ENCODE assay signal across 8 cellular contexts in the genomic region with DNA sequence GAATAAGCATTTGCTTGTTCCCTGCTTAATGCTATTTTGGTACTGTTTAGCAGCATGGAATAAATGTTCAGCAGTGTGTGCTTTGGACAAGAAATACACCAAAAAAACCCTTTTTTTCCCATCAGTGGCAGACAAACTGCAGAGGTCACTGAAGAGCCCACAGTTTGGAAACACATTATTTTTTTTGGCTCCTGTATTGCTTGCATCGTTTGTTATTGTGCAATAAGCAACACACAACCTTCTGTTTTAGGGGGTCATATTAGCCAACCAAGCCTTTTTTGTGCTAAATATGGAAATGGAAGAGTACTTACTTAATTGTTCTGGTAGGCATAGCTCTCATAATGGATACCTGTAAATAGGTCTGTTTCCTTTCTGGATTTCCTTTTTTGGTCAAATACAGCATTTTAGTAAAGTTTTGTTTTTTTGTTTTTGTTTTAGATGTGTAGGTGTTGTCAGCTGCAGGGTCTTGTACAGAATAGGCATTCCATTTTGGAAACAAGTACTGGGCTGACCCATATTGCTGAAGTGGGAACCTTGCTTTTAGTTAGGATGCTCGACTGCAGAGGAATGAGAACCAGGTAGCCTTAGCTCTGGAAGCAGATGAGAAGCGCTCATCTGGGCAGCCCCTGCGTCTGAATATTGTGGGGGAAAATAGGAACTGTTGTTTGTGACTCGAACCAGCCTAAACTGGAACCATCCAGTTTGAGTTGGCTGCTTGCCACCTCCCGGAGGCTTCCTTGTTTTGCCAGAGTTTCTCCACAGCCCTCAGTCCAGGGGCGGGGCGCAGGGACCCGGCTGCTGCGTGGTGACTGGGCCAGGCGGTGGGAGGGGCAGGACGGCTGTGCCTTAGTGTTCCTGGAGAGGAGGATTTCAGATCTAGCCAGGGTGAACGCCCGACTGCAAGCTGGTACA. TPM values are rescaled to one million over a fixed set of nuclear protein-coding genes. Genes with fewer than 3 reads are reported as not detected.
DNase-seq lines count a peak whose midpoint lies in the region; ATAC-seq and TF ChIP-seq lines count a peak whose summit lies in the region.

No MANE protein-coding gene starts in this region.

- H3K27me3 ChIP-seq in neural cell (ENCODE audit: insufficient read depth, low read depth, low read length), result no peaks in the 10 kb centered on the region

- H3K4me3 ChIP-seq in neural cell (ENCODE audit: low read length), result peak overlapping the region; percentile 61

- H3K9ac ChIP-seq in neural cell (ENCODE audit: low read length), result peak overlapping the region; percentile 44

- H3K36me3 Mint-ChIP-seq in activated naive CD8-positive, alpha-beta T cell treated with anti-CD3 and anti-CD28 coated beads, Interleukin-2, amount 50 U/mL, for 24 hours (ENCODE audit: low read depth), result peaks cover 34% of the 10 kb centered on the region
- H3K36me3 Mint-ChIP-seq in type B pancreatic cell, result peaks cover 18% of the 10 kb centered on the region

- no peak for TF ChIP-seq EP300 in neural cell (conservative IDR thresholded peaks at IDR 0.05; ENCODE audit: poor library complexity, severe bottlenecking)

- peak overlapping the region; percentile 22 for H3K4me3 Mint-ChIP-seq in activated naive CD8-positive, alpha-beta T cell treated with anti-CD3 and anti-CD28 coated beads, Interleukin-2, amount 50 U/mL, for 24 hours
- H3K4me3 Mint-ChIP-seq in type B pancreatic cell, result peak overlapping the region; percentile 84

- peaks cover 89% of the 10 kb centered on the region for H3K79me2 ChIP-seq in neural cell (replicated peaks; ENCODE audit: insufficient read depth, low read length)

- peak overlapping the region; percentile 64 for H3K27ac Mint-ChIP-seq in activated naive CD8-positive, alpha-beta T cell treated with anti-CD3 and anti-CD28 coated beads, Interleukin-2, amount 50 U/mL, for 24 hours
- H3K27ac Mint-ChIP-seq in type B pancreatic cell, result peak overlapping the region; percentile 96

- H3K27me3 Mint-ChIP-seq in activated naive CD8-positive, alpha-beta T cell treated with anti-CD3 and anti-CD28 coated beads, Interleukin-2, amount 50 U/mL, for 24 hours, result no peaks in the 10 kb centered on the region
- no peaks in the 10 kb centered on the region for H3K27me3 Mint-ChIP-seq in type B pancreatic cell

- peak overlapping the region; percentile 63 for H3K27ac ChIP-seq in neural cell (ENCODE audit: low read length)

- ATAC-seq in activated naive CD8-positive, alpha-beta T cell treated with anti-CD3 and anti-CD28 coated beads, Interleukin-2, amount 50 U/mL, for 24 hours, result peak; percentile 61
- ATAC-seq in GM18868 (IDR thresholded peaks at IDR 0.05; ENCODE audit: unreplicated experiment), result no peak

- no peak for TF ChIP-seq RAD21 in neural cell (conservative IDR thresholded peaks at IDR 0.05)

- H3K9me3 ChIP-seq in neural cell (ENCODE audit: low read length), result no peaks in the 10 kb centered on the region

- H3K9me3 Mint-ChIP-seq in activated naive CD8-positive, alpha-beta T cell treated with anti-CD3 and anti-CD28 coated beads, Interleukin-2, amount 50 U/mL, for 24 hours, result no peaks in the 10 kb centered on the region
- no peaks in the 10 kb centered on the region for H3K9me3 Mint-ChIP-seq in type B pancreatic cell

- H3K4me1 Mint-ChIP-seq in activated naive CD8-positive, alpha-beta T cell treated with anti-CD3 and anti-CD28 coated beads, Interleukin-2, amount 50 U/mL, for 24 hours, result peaks cover 64% of the 10 kb centered on the region
- H3K4me1 Mint-ChIP-seq in type B pancreatic cell (ENCODE audit: unreplicated experiment), result peaks cover 40% of the 10 kb centered on the region

- H2AFZ ChIP-seq in neural cell (ENCODE audit: low read depth, low read length), result no peak overlapping the region

- no peaks in the 10 kb centered on the region for H3K9me2 ChIP-seq in neural cell (ENCODE audit: insufficient read depth, low read length)

- TF ChIP-seq CTCF in neural cell (IDR thresholded peaks at IDR 0.05; ENCODE audit: poor library complexity, severe bottlenecking) (no peak), type B pancreatic cell (conservative IDR thresholded peaks at IDR 0.05) (peak; percentile 19)

- H3K36me3 ChIP-seq in neural cell (ENCODE audit: insufficient read depth, low read length), result no peaks in the 10 kb centered on the region

- peak; percentile 69 for DNase-seq in GM04503 (ENCODE audit: low read depth)
- DNase-seq in HS-27A (ENCODE audit: low read depth), result peak; percentile 91
- DNase-seq in NCI-H82 (lab: John Stamatoyannopoulos, UW), result peak; percentile 92
- peak; percentile 51 for DNase-seq in activated naive CD8-positive, alpha-beta T cell treated with anti-CD3 and anti-CD28 coated beads, Interleukin-2, amount 50 U/mL, for 24 hours
- DNase-seq in glomerular endothelial cell (ENCODE audit: extremely low read depth, low read depth, low spot score), result peak; percentile 74
- DNase-seq in type B pancreatic cell (ENCODE audit: extremely low spot score, unreplicated experiment), result peak; percentile 93

- H3F3A ChIP-seq in neural cell (ENCODE audit: insufficient read depth, low read length, poor library complexity, severe bottlenecking), result no peaks in the 10 kb centered on the region

- peaks cover 3% of the 10 kb centered on the region for H4K20me1 ChIP-seq in neural cell (ENCODE audit: insufficient read depth)

- peak overlapping the region; percentile 73 for H3K4me2 ChIP-seq in neural cell (ENCODE audit: low read length)

TF ChIP-seq in neural cell, 6 proteins besides CTCF, POLR2A, EP300 and RAD21:
- TF ChIP-seq, protein P1, sequence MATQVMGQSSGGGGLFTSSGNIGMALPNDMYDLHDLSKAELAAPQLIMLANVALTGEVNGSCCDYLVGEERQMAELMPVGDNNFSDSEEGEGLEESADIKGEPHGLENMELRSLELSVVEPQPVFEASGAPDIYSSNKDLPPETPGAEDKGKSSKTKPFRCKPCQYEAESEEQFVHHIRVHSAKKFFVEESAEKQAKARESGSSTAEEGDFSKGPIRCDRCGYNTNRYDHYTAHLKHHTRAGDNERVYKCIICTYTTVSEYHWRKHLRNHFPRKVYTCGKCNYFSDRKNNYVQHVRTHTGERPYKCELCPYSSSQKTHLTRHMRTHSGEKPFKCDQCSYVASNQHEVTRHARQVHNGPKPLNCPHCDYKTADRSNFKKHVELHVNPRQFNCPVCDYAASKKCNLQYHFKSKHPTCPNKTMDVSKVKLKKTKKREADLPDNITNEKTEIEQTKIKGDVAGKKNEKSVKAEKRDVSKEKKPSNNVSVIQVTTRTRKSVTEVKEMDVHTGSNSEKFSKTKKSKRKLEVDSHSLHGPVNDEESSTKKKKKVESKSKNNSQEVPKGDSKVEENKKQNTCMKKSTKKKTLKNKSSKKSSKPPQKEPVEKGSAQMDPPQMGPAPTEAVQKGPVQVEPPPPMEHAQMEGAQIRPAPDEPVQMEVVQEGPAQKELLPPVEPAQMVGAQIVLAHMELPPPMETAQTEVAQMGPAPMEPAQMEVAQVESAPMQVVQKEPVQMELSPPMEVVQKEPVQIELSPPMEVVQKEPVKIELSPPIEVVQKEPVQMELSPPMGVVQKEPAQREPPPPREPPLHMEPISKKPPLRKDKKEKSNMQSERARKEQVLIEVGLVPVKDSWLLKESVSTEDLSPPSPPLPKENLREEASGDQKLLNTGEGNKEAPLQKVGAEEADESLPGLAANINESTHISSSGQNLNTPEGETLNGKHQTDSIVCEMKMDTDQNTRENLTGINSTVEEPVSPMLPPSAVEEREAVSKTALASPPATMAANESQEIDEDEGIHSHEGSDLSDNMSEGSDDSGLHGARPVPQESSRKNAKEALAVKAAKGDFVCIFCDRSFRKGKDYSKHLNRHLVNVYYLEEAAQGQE (IDR thresholded peaks at IDR 0.05; ENCODE audit: borderline replicate concordance), result no peak
- TF ChIP-seq MXI1 (conservative IDR thresholded peaks at IDR 0.05; ENCODE audit: poor library complexity, severe bottlenecking) (no peak), POLR2AphosphoS5 (IDR thresholded peaks at IDR 0.05) (peak; percentile 48)

RNA-seq across cellular contexts. Expression of a gene that starts 38.5 kb away (rescaled TPM):
- total RNA-seq in glomerular endothelial cell (25.8 and 36.8 TPM in 2 replicates), type B pancreatic cell (ENCODE audit: low replicate concordance) (66.5 and 79.4 TPM in 2 replicates)
- 7.1 and 11.3 TPM in 2 replicates for polyA plus RNA-seq in neural cell
- 92.5 and 106 TPM in 2 replicates for polyA minus RNA-seq in neural cell
